In genomic region chr13:109840201-109840892, GRCh38 we compare ENCODE assay signal across 12 cellular contexts. TPM values are rescaled to one million over a fixed set of nuclear protein-coding genes. Genes with fewer than 3 reads are reported as not detected.
A peak's percentile ranks its signal among the peaks of the same experiment; 100 is the strongest.
DNase-seq lines count a peak whose midpoint lies in the region; ATAC-seq and TF ChIP-seq lines count a peak whose summit lies in the region.
"Had no signal": no experiment of that assay in that cellular context is flagged by ENCODE, and none has a peak within 500 bp of the region (broad histone marks: within the 10 kb centered on the region; RNA-seq: fewer than 3 reads in every experiment).

No MANE protein-coding gene starts in this region.

- H3K9me3 Mint-ChIP-seq in stimulated activated naive B cell treated with anti-CD40 and anti-IgM and Interleukin-4, amounts not matched to agents 10 μg/mL and 1 μg/mL and 100 μg/mL, for 72 hours = no peaks in the 10 kb centered on the region
- H3K9me3 Mint-ChIP-seq: IgD-negative memory B cell had no signal

- H3K4me3 ChIP-seq in fibroblast of mammary gland (ENCODE audit: control insufficient read depth, low read depth, low read length) = no peak overlapping the region
- H3K4me3 ChIP-seq: lower lobe of right lung, upper lobe of left lung had no signal

- intact Hi-C loops in posterior vena cava (cut with DNase I) = no loop called here

- no peaks in the 10 kb centered on the region for H3K36me3 Mint-ChIP-seq in stimulated activated naive B cell treated with anti-CD40 and anti-IgM and Interleukin-4, amounts not matched to agents 10 μg/mL and 1 μg/mL and 100 μg/mL, for 72 hours
- H3K36me3 Mint-ChIP-seq: IgD-negative memory B cell had no signal

- no peak overlapping the region for H3K27ac Mint-ChIP-seq in stimulated activated naive B cell treated with anti-CD40 and anti-IgM and Interleukin-4, amounts not matched to agents 10 μg/mL and 1 μg/mL and 100 μg/mL, for 72 hours
- H3K27ac Mint-ChIP-seq: IgD-negative memory B cell had no signal

- DNase-seq in activated naive CD4-positive, alpha-beta T cell treated with Interleukin-2 at 50 U/mL for 16 hours = peak; percentile 13
- no peak for DNase-seq in activated naive CD4-positive, alpha-beta T cell (lab: John Stamatoyannopoulos, UW)
- DNase-seq in OCI-M1 (lab: John Stamatoyannopoulos, UW) (peak; percentile 50), fibroblast of mammary gland (ENCODE audit: low read depth) (peak; percentile 69), posterior vena cava (ENCODE audit: low spot score) (no peak), NCI-H1092 treated with DMSO at 0.1 percent for 48 hours (lab: John Stamatoyannopoulos, UW) (no peak)
- DNase-seq in stimulated activated naive B cell treated with anti-CD40 and anti-IgM and Interleukin-4, amounts not matched to agents 10 μg/mL and 1 μg/mL and 100 μg/mL, for 72 hours = no peak
- DNase-seq: activated gamma-delta T cell, lower lobe of right lung, upper lobe of left lung had no signal

- no peak overlapping the region for H3K4me3 Mint-ChIP-seq in stimulated activated naive B cell treated with anti-CD40 and anti-IgM and Interleukin-4, amounts not matched to agents 10 μg/mL and 1 μg/mL and 100 μg/mL, for 72 hours
- H3K4me3 Mint-ChIP-seq: IgD-negative memory B cell had no signal

- peak; percentile 23 to 33 for ATAC-seq in stimulated activated naive B cell treated with anti-CD40 and anti-IgM and Interleukin-4, amounts not matched to agents 10 μg/mL and 1 μg/mL and 100 μg/mL, for 72 hours (replicated peaks)
- no peak for ATAC-seq in GM21825 (IDR thresholded peaks at IDR 0.05; ENCODE audit: unreplicated experiment)

- peaks cover 0 to 6% of the 10 kb centered on the region in 2 donors for H3K4me1 Mint-ChIP-seq in stimulated activated naive B cell treated with anti-CD40 and anti-IgM and Interleukin-4, amounts not matched to agents 10 μg/mL and 1 μg/mL and 100 μg/mL, for 72 hours
- H3K4me1 Mint-ChIP-seq: IgD-negative memory B cell had no signal

- TF ChIP-seq CTCF in fibroblast of mammary gland (conservative IDR thresholded peaks at IDR 0.05; ENCODE audit: control insufficient read depth, insufficient read depth, low read depth, low read length) = no peak

- H3K27me3 Mint-ChIP-seq in stimulated activated naive B cell treated with anti-CD40 and anti-IgM and Interleukin-4, amounts not matched to agents 10 μg/mL and 1 μg/mL and 100 μg/mL, for 72 hours = peaks cover 39 to 40% of the 10 kb centered on the region in 2 donors

RNA-seq across cellular contexts. Expression of gene IRS2, which starts 54.0 kb away (rescaled TPM):
- 10 to 100 TPM; 15.9 to 25.1 TPM for total RNA-seq in posterior vena cava

Comparison
In these comparisons a context has a peak if more than half of its experiments do, and no peak if none do; other contexts are left out.
1. DNase-seq: peak in activated naive CD4-positive, alpha-beta T cell treated with Interleukin-2 at 50 U/mL for 16 hours (single experiment), OCI-M1 (single experiment) and fibroblast of mammary gland (single experiment); none in activated naive CD4-positive, alpha-beta T cell (0 of 4), stimulated activated naive B cell treated with anti-CD40 and anti-IgM and Interleukin-4, amounts not matched to agents 10 μg/mL and 1 μg/mL and 100 μg/mL, for 72 hours (single experiment), posterior vena cava (single experiment) and NCI-H1092 treated with DMSO at 0.1 percent for 48 hours (single experiment).